ENCODE assay signal across 13 cellular contexts in the genomic region with DNA sequence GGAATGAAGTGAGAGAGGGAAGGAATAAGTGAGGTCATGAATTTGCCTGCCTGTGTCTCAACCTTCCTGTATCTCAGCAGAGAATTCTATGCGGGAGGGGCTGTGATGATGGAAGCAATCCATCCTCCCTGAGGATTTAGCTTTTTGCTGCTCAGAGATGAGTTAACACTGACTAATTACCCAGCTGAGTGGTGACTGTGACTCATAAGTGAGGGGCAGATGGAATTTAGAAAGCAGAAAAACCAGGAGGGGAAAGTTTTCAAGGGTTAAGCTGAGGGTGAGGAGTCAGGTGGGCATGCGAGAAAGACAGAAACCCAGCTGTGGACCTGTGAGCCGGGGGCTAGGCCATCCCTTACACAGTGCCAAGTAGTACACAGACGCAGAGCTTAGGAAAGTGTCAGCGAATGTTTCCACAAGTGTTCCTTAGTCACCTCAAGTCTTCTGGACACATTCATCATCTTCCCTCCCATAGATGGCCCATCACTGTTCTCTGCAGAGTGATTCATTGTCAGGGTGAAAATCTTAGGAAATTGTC.
DNase-seq lines count a peak whose midpoint lies in the region; ATAC-seq, FAIRE-seq and TF ChIP-seq lines count a peak whose summit lies in the region.
"Had no signal": no experiment of that assay in that cellular context is flagged by ENCODE, and none has a peak within 500 bp of the region (broad histone marks: within the 10 kb centered on the region; RNA-seq: fewer than 3 reads in every experiment).

No MANE protein-coding gene starts in this region.

- H3K36me3 Mint-ChIP-seq in astrocyte (ENCODE audit: low read depth, unreplicated experiment) (no peaks in the 10 kb centered on the region), chondrocyte (ENCODE audit: low read depth) (no peaks in the 10 kb centered on the region)

- H3K4me1 ChIP-seq in ACC112 (ENCODE audit: control insufficient read depth, insufficient read depth, low read length, unreplicated experiment) = peaks cover 57% of the 10 kb centered on the region
- H3K4me1 ChIP-seq in astrocyte (ENCODE audit: insufficient read depth, low read length) = peaks cover 25% of the 10 kb centered on the region
- H3K4me1 ChIP-seq: pancreas had no signal

- H3K27ac Mint-ChIP-seq in astrocyte (ENCODE audit: unreplicated experiment) (peak overlapping the region; percentile 94), chondrocyte (ENCODE audit: unreplicated experiment) (no peak overlapping the region)
- H3K27ac Mint-ChIP-seq: CD4-positive, alpha-beta T cell had no signal

- H3K9me3 Mint-ChIP-seq in astrocyte (ENCODE audit: unreplicated experiment) = no peaks in the 10 kb centered on the region
- peaks cover 4% of the 10 kb centered on the region for H3K9me3 Mint-ChIP-seq in chondrocyte (ENCODE audit: low read depth)

- H3K9ac ChIP-seq in astrocyte (ENCODE audit: low read length) = peak overlapping the region; percentile 53

- DNase-seq in HFF-Myc (ENCODE audit: extremely low read depth, low read depth) = peak; percentile 12
- DNase-seq in astrocyte (ENCODE audit: low read depth) = peak; percentile 98
- peak; percentile 90 for DNase-seq in iris pigment epithelial cell (ENCODE audit: low read depth)
- no peak for DNase-seq in chondrocyte (ENCODE audit: low spot score)
- DNase-seq: CD4-positive, alpha-beta T cell; NCI-H1105; pancreas had no signal

- H3K79me2 ChIP-seq in ACC112 (ENCODE audit: control insufficient read depth, insufficient read depth, low read length, unreplicated experiment) = no peaks in the 10 kb centered on the region
- H3K79me2 ChIP-seq in astrocyte (ENCODE audit: insufficient read depth, low read length) = no peaks in the 10 kb centered on the region

- TF ChIP-seq CTCF in HFF-Myc (IDR thresholded peaks at IDR 0.05; ENCODE audit: low read depth, low read length, missing control alignments) (no peak), astrocyte (IDR thresholded peaks at IDR 0.05; ENCODE audit: insufficient read depth, low read depth, low read length) (no peak), chondrocyte (IDR thresholded peaks at IDR 0.05) (no peak)

- no peaks in the 10 kb centered on the region for H3K9me3 ChIP-seq in astrocyte (ENCODE audit: insufficient read depth, low read depth, low read length)
- H3K9me3 ChIP-seq: pancreas had no signal

- H3K27ac ChIP-seq in ACC112 (ENCODE audit: low read depth, low read length) (peak overlapping the region; percentile 84), astrocyte (ENCODE audit: low read depth, low read length) (peak overlapping the region; percentile 83)
- H3K27ac ChIP-seq: pancreas had no signal

- peak overlapping the region; percentile 79 for H3K4me2 ChIP-seq in astrocyte (ENCODE audit: low read length)

- H2AFZ ChIP-seq in ACC112 (ENCODE audit: low read length, unreplicated experiment) (peak overlapping the region; percentile 10), astrocyte (ENCODE audit: low read depth, low read length) (peak overlapping the region; percentile 28)

- no peak overlapping the region for H3K4me3 Mint-ChIP-seq in astrocyte (ENCODE audit: unreplicated experiment)
- no peak overlapping the region for H3K4me3 Mint-ChIP-seq in chondrocyte (ENCODE audit: unreplicated experiment)
- H3K4me3 Mint-ChIP-seq: CD4-positive, alpha-beta T cell had no signal

- peak; percentile 88 for FAIRE-seq in astrocyte (lab: Jason Lieb, UNC)
- FAIRE-seq: colon, GM12892, pancreas had no signal

- H4K20me1 ChIP-seq in astrocyte (ENCODE audit: insufficient read depth, low read length) = no peaks in the 10 kb centered on the region

- no peak for ATAC-seq in GM18907 (IDR thresholded peaks at IDR 0.05; ENCODE audit: unreplicated experiment)
- no peak for ATAC-seq in HG02610 (IDR thresholded peaks at IDR 0.05; ENCODE audit: unreplicated experiment)
- ATAC-seq in GM19023 (IDR thresholded peaks at IDR 0.05; ENCODE audit: unreplicated experiment) = no peak

- H3K27me3 ChIP-seq in ACC112 (ENCODE audit: insufficient read depth, low read length) (no peaks in the 10 kb centered on the region), astrocyte (ENCODE audit: insufficient read depth, low read length) (no peaks in the 10 kb centered on the region)
- H3K27me3 ChIP-seq: pancreas had no signal

- peaks cover 27% of the 10 kb centered on the region for H3K4me1 Mint-ChIP-seq in astrocyte (ENCODE audit: low read depth, unreplicated experiment)
- H3K4me1 Mint-ChIP-seq in chondrocyte (ENCODE audit: low read depth) = peaks cover 5% of the 10 kb centered on the region

- peak overlapping the region; percentile 31 for H3K4me3 ChIP-seq in ACC112 (ENCODE audit: low read depth, low read length)
- H3K4me3 ChIP-seq in HFF-Myc (replicated peaks; ENCODE audit: low read depth, low read length) = no peak overlapping the region
- no peak overlapping the region for H3K4me3 ChIP-seq in astrocyte (ENCODE audit: insufficient read depth, low read depth, low read length)
- H3K4me3 ChIP-seq: pancreas had no signal

- no peaks in the 10 kb centered on the region for H3K27me3 Mint-ChIP-seq in astrocyte (ENCODE audit: low read depth, unreplicated experiment)
- peaks cover under 1% of the 10 kb centered on the region for H3K27me3 Mint-ChIP-seq in chondrocyte (ENCODE audit: low read depth)
- H3K27me3 Mint-ChIP-seq: CD4-positive, alpha-beta T cell had no signal

- no peaks in the 10 kb centered on the region for H3K36me3 ChIP-seq in ACC112 (ENCODE audit: insufficient read depth, low read length)
- no peaks in the 10 kb centered on the region for H3K36me3 ChIP-seq in astrocyte (ENCODE audit: insufficient read depth, low read length)
- H3K36me3 ChIP-seq: pancreas had no signal
